10 cellular contexts compared by ENCODE assay signal in genomic region chr2:69381337-69381737, GRCh38. TPM values are rescaled to one million over a fixed set of nuclear protein-coding genes. Genes with fewer than 3 reads are reported as not detected.
A peak's percentile ranks its signal among the peaks of the same experiment; 100 is the strongest.
DNase-seq lines count a peak whose midpoint lies in the region; ATAC-seq, FAIRE-seq and TF ChIP-seq lines count a peak whose summit lies in the region.
"Had no signal": no experiment of that assay in that cellular context is flagged by ENCODE, and none has a peak within 500 bp of the region (broad histone marks: within the 10 kb centered on the region; RNA-seq: fewer than 3 reads in every experiment).

No MANE protein-coding gene starts in this region.

- intact Hi-C loops in left ventricle myocardium superior (cut with micrococcal nuclease) (no loop called here), transverse colon (cut with DNase I; ENCODE audit: low total_unique reads) (no loop called here), spleen (cut with DNase I; ENCODE audit: low total_unique reads) (no loop called here)

- H3K27ac ChIP-seq in right atrium auricular region, result no peak overlapping the region
- H3K27ac ChIP-seq in fibroblast of lung (ENCODE audit: insufficient read depth, low read length), result no peak overlapping the region
- H3K27ac ChIP-seq in transverse colon, result peak overlapping the region; percentile 70 to 77 (median 74)
- H3K27ac ChIP-seq in spleen, result no peak overlapping the region
- H3K27ac ChIP-seq: esophagus muscularis mucosa had no signal

- no peaks in the 10 kb centered on the region for H3K27me3 ChIP-seq in right atrium auricular region
- no peaks in the 10 kb centered on the region for H3K27me3 ChIP-seq in fibroblast of lung (ENCODE audit: control insufficient read depth, insufficient read depth, low read length)
- H3K27me3 ChIP-seq in transverse colon, result no peaks in the 10 kb centered on the region
- no peaks in the 10 kb centered on the region for H3K27me3 ChIP-seq in spleen (replicated peaks in 1 of 7)
- H3K27me3 ChIP-seq: esophagus muscularis mucosa had no signal

- DNase-seq in left ventricle myocardium superior (no peak), right atrium auricular region (ENCODE audit: low spot score) (no peak), RCC 7860 (ENCODE audit: low spot score) (peak; percentile 59), fibroblast of lung (ENCODE audit: low read depth in 2 of 2) (peak; percentile 38 to 49), transverse colon (no peak), spleen (no peak), NCI-H446 (lab: John Stamatoyannopoulos, UW) (no peak)
- DNase-seq: retina had no signal

- TF ChIP-seq EP300 in transverse colon (IDR thresholded peaks at IDR 0.05; ENCODE audit: low read depth), result no peak

- H3K79me2 ChIP-seq in fibroblast of lung (ENCODE audit: control insufficient read depth, insufficient read depth, low read length), result peaks cover 91% of the 10 kb centered on the region

- H3K4me3 ChIP-seq in right atrium auricular region (no peak overlapping the region), fibroblast of lung (replicated peaks in 1 of 4; ENCODE audit: control extremely low read depth in 1 of 4, insufficient read depth in 1 of 4, low read depth in 3 of 4, low read length in 4 of 4) (no peak overlapping the region), transverse colon (no peak overlapping the region), spleen (no peak overlapping the region)
- H3K4me3 ChIP-seq: esophagus muscularis mucosa had no signal

- no peaks in the 10 kb centered on the region for H4K20me1 ChIP-seq in fibroblast of lung (ENCODE audit: control insufficient read depth, extremely low read depth, insufficient read depth, low read length)

- no peak for FAIRE-seq in RCC 7860 (lab: Jason Lieb, UNC)

- no peak for TF ChIP-seq CTCF in right atrium auricular region (IDR thresholded peaks at IDR 0.05)
- no peak for TF ChIP-seq CTCF in fibroblast of lung (conservative IDR thresholded peaks at IDR 0.05 in 1 of 2, IDR thresholded peaks at IDR 0.05 in 1 of 2; ENCODE audit: low read depth in 1 of 2, low read length in 2 of 2)
- no peak for TF ChIP-seq CTCF in transverse colon (IDR thresholded peaks at IDR 0.05)
- no peak for TF ChIP-seq CTCF in spleen (IDR thresholded peaks at IDR 0.05 in 8 of 11, conservative IDR thresholded peaks at IDR 0.05 in 3 of 11)

- TF ChIP-seq POLR2A in transverse colon (IDR thresholded peaks at IDR 0.05), result no peak
- no peak for TF ChIP-seq POLR2A in spleen (IDR thresholded peaks at IDR 0.05)

- H3K4me1 ChIP-seq in right atrium auricular region (peaks cover 0 to 33% of the 10 kb centered on the region in 2 donors), fibroblast of lung (ENCODE audit: control insufficient read depth, extremely low read depth, insufficient read depth, low read length) (peaks cover 8% of the 10 kb centered on the region), transverse colon (peaks cover 12 to 73% (median 39%) of the 10 kb centered on the region in 4 donors), spleen (peaks cover 9 to 73% (median 44%) of the 10 kb centered on the region in 6 donors)

- in situ Hi-C loops in transverse colon (cut with MboI; ENCODE audit: low pct_ligation_motif_present in 1 of 4, low pct_unique_long_range_greater_than_20kb in 1 of 4, low sequenced_read_pairs in 3 of 4), result no loop called here

- no peak overlapping the region for H3K9ac ChIP-seq in fibroblast of lung (ENCODE audit: insufficient read depth, low read length)

- H3K9me3 ChIP-seq in right atrium auricular region (no peaks in the 10 kb centered on the region), fibroblast of lung (ENCODE audit: control insufficient read depth, insufficient read depth, low read depth, low read length) (no peaks in the 10 kb centered on the region), transverse colon (no peaks in the 10 kb centered on the region), spleen (no peaks in the 10 kb centered on the region)
- H3K9me3 ChIP-seq: esophagus muscularis mucosa had no signal

- H3K36me3 ChIP-seq in right atrium auricular region, result no peaks in the 10 kb centered on the region
- no peaks in the 10 kb centered on the region for H3K36me3 ChIP-seq in fibroblast of lung (ENCODE audit: control insufficient read depth, insufficient read depth, low read length)
- H3K36me3 ChIP-seq in transverse colon, result no peaks in the 10 kb centered on the region
- no peaks in the 10 kb centered on the region for H3K36me3 ChIP-seq in spleen
- H3K36me3 ChIP-seq: esophagus muscularis mucosa had no signal

- H3K4me2 ChIP-seq in fibroblast of lung (ENCODE audit: extremely low read depth, insufficient read depth, low read length), result no peak overlapping the region

- ATAC-seq in left ventricle myocardium superior, result peak; percentile 16
- ATAC-seq in HG02870 (IDR thresholded peaks at IDR 0.05; ENCODE audit: unreplicated experiment), result no peak

- no peak overlapping the region for H2AFZ ChIP-seq in fibroblast of lung (ENCODE audit: low read length)

- 80 to 83% methylated on average over 1 of the region's 1 CpG for WGBS in transverse colon (ENCODE audit: low coverage in 1 of 2), 2 donors
- 84 to 100% (median 88%) methylated on average over 1 of the region's 1 CpG for WGBS in spleen, 5 donors

RNA-seq across cellular contexts. Expression of gene GFPT1, which starts 5.7 kb away (rescaled TPM):
- total RNA-seq in left ventricle myocardium superior (36.8 TPM), right atrium auricular region (10 to 100 TPM; 26.7 to 39.7 TPM), fibroblast of lung (40.3 and 53.0 TPM in 2 replicates), transverse colon (100 to 1,000 TPM in 1 of 4 donors, 10 to 100 TPM in 3; 28.4 to 108 (median 46.9) TPM), spleen (10 to 100 TPM; 15.8 to 27.7 (median 22.1) TPM)
- polyA plus RNA-seq in fibroblast of lung (25.8 and 39.1 TPM in 2 replicates), spleen (1 to 10 TPM; 2.4 to 4.0 (median 3.5) TPM)
- 25.5 and 33.8 TPM in 2 replicates for polyA plus RNA-seq in fibroblast of lung (2012)
- 12.8 and 16.6 TPM in 2 replicates for polyA minus RNA-seq in fibroblast of lung (ENCODE audit: low replicate concordance)

RNA-seq across cellular contexts. Expression of gene NFU1, which starts 55.9 kb away (rescaled TPM):
- total RNA-seq in left ventricle myocardium superior, result 117 TPM
- 10 to 100 TPM; 31.8 to 43.0 TPM for total RNA-seq in right atrium auricular region
- total RNA-seq in fibroblast of lung, result 50.1 and 57.3 TPM in 2 replicates
- 59.1 and 62.9 TPM in 2 replicates for polyA plus RNA-seq in fibroblast of lung
- polyA plus RNA-seq in fibroblast of lung (2012), result 59.9 and 67.0 TPM in 2 replicates
- 1.3 and 5.1 TPM in 2 replicates for polyA minus RNA-seq in fibroblast of lung (ENCODE audit: low replicate concordance)
- total RNA-seq in transverse colon, result 10 to 100 TPM in 3 of 4 donors, 1 to 10 TPM in 1; 6.7 to 84.8 (median 45.0) TPM
- total RNA-seq in spleen, result 10 to 100 TPM; 24.8 to 36.2 (median 27.8) TPM
- polyA plus RNA-seq in spleen, result 10 to 100 TPM; 45.5 to 53.0 (median 48.4) TPM

Comparison
In these comparisons a context has a peak if more than half of its experiments do, and no peak if none do; other contexts are left out.
1. DNase-seq: peak in RCC 7860 (single experiment) and fibroblast of lung (2 of 2); none in left ventricle myocardium superior (single experiment), right atrium auricular region (single experiment), transverse colon (single experiment), spleen (single experiment) and NCI-H446 (0 of 2).
2. H3K27ac ChIP-seq: peak in transverse colon (4 of 4); none in right atrium auricular region (0 of 2), fibroblast of lung (single experiment) and spleen (0 of 8).